Comparison of ENCODE assay signal across 8 cellular contexts in the genomic region with DNA sequence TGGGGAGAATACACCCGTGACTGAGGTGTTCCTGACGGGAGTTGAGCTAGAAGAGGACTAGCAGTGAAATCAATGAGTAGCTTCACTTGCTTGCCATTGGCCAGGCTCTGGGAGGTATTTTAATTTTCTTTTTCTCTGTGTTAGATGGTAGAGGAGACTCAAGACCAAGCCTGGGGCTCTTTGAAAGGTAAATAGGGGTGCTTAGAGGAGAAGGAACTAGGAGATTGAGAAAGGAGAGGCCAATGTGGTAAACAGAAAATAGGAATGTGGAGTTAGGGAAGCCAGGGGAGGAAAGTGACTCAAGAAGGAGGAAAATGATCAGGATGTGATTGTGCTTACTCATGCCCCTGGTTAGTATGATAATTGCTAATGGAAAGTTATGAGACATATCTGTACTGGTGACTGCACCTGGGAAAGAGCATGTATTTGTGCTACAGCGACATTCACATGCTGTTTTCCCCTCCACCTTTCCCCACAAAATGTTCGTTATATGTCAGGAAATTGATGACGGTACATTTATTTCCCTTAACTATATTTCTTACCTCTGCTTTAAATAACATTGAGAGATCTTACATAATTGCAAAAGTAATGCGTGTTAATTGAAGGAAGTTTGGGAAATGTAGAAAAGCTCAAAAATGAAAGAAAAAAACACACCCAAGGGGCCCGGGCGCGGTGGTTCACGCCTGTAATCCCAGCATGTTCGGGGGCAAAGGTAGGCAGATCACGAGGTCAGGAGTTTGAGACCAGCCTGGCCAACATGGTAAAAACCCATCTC. TPM values are rescaled to one million over a fixed set of nuclear protein-coding genes. Genes with fewer than 3 reads are reported as not detected.
A peak's percentile ranks its signal among the peaks of the same experiment; 100 is the strongest.
DNase-seq lines count a peak whose midpoint lies in the region; ATAC-seq and TF ChIP-seq lines count a peak whose summit lies in the region.

No MANE protein-coding gene starts in this region.

- no peak for TF ChIP-seq EP300 in stomach (IDR thresholded peaks at IDR 0.05)

- no peaks in the 10 kb centered on the region for H3K9me3 Mint-ChIP-seq in CD8-positive, alpha-beta T cell

- peak overlapping the region; percentile 66 for H3K4me3 Mint-ChIP-seq in CD8-positive, alpha-beta T cell

- H3K27ac ChIP-seq in CD8-positive, alpha-beta T cell (ENCODE audit: low read depth, low read length) = no peak overlapping the region
- H3K27ac ChIP-seq in stomach = no peak overlapping the region

- no peak for TF ChIP-seq POLR2A in stomach (IDR thresholded peaks at IDR 0.05)

- no peaks in the 10 kb centered on the region for H3K27me3 ChIP-seq in CD8-positive, alpha-beta T cell (ENCODE audit: insufficient read depth, low read length)
- no peaks in the 10 kb centered on the region for H3K27me3 ChIP-seq in stomach

- CTCF ChIA-PET in CD8-positive, alpha-beta T cell (lab: Charles Lee) = interaction anchor here (0.6 kb wide), 1 partner anchor 148 kb away, joined by 4 read pairs; no protein-coding TSS in a partner anchor

- TF ChIP-seq CTCF in CD8-positive, alpha-beta T cell (IDR thresholded peaks at IDR 0.05) = no peak
- TF ChIP-seq CTCF in choroid plexus epithelial cell (conservative IDR thresholded peaks at IDR 0.05; ENCODE audit: low read depth, low read length) = no peak
- no peak for TF ChIP-seq CTCF in stomach (IDR thresholded peaks at IDR 0.05)

- in situ Hi-C loops in KBM-7 (cut with MboI; ENCODE audit: low pct_unique_long_range_greater_than_20kb, low sequenced_read_pairs) = no loop called here

- POLR2A ChIA-PET in CD8-positive, alpha-beta T cell (lab: Charles Lee) = interaction anchor here (0.6 kb wide), 1 partner anchor 1299 kb away, joined by 3 read pairs; no protein-coding TSS in a partner anchor

- peaks cover 7% of the 10 kb centered on the region for H3K4me1 Mint-ChIP-seq in CD8-positive, alpha-beta T cell (ENCODE audit: low read depth)

- H3K9me3 ChIP-seq in CD8-positive, alpha-beta T cell (ENCODE audit: low read length) = no peaks in the 10 kb centered on the region
- no peaks in the 10 kb centered on the region for H3K9me3 ChIP-seq in stomach

- intact Hi-C loops in CD8-positive, alpha-beta T cell (cut with DNase I, micrococcal nuclease) = no loop called here
- intact Hi-C loops in stomach (cut with DNase I; ENCODE audit: low total_unique reads) = no loop called here

- no peak for ATAC-seq in CD8-positive, alpha-beta T cell
- peak; percentile 51 for ATAC-seq in GM21381 (IDR thresholded peaks at IDR 0.05; ENCODE audit: unreplicated experiment)
- no peak for ATAC-seq in HG03571 (IDR thresholded peaks at IDR 0.05; ENCODE audit: unreplicated experiment)

- DNase-seq in CD8-positive, alpha-beta T cell = no peak
- DNase-seq in KBM-7 (peak; percentile 17), choroid plexus epithelial cell (ENCODE audit: low read depth) (peak; percentile 42), stomach (no peak), dedifferentiated amniotic fluid mesenchymal stem cell (ENCODE audit: extremely low spot score) (no peak), COLO829 (ENCODE audit: low spot score) (no peak)

- no peak overlapping the region for H3K4me3 ChIP-seq in CD8-positive, alpha-beta T cell (ENCODE audit: low read depth, low read length)
- no peak overlapping the region for H3K4me3 ChIP-seq in choroid plexus epithelial cell (ENCODE audit: low read depth, low read length)
- H3K4me3 ChIP-seq in stomach = no peak overlapping the region

- no peak overlapping the region for H3K27ac Mint-ChIP-seq in CD8-positive, alpha-beta T cell

- no peaks in the 10 kb centered on the region for H3K4me1 ChIP-seq in CD8-positive, alpha-beta T cell (ENCODE audit: insufficient read depth, low read length)
- peaks cover 0 to 12% (median 2%) of the 10 kb centered on the region in 4 donors for H3K4me1 ChIP-seq in stomach

- WGBS in stomach, 5 donors = 67 to 84% (median 73%) methylated on average over 11 to 12 of the region's 12 CpGs

- H3K36me3 Mint-ChIP-seq in CD8-positive, alpha-beta T cell = no peaks in the 10 kb centered on the region

- H3K36me3 ChIP-seq in CD8-positive, alpha-beta T cell (ENCODE audit: insufficient read depth, low read length) = no peaks in the 10 kb centered on the region
- no peaks in the 10 kb centered on the region for H3K36me3 ChIP-seq in stomach

- no peaks in the 10 kb centered on the region for H3K27me3 Mint-ChIP-seq in CD8-positive, alpha-beta T cell (ENCODE audit: low read depth)

RNA-seq across cellular contexts. Expression of a gene that starts 16.9 kb away (rescaled TPM):
- total RNA-seq in CD8-positive, alpha-beta T cell = 10 to 100 TPM; 45.3 to 47.6 TPM
- 100 to 1,000 TPM in 2 of 5 donors, 10 to 100 TPM in 3; 63.0 to 156 (median 87.1) TPM for total RNA-seq in stomach
- 10 to 100 TPM in 1 of 3 donors, 1 to 10 TPM in 2; 7.3 to 13.6 (median 9.7) TPM for polyA plus RNA-seq in stomach

Comparison
In these comparisons a context has a peak if more than half of its experiments do, and no peak if none do; other contexts are left out.
1. DNase-seq: peak in KBM-7 (single experiment) and choroid plexus epithelial cell (single experiment); none in CD8-positive, alpha-beta T cell (0 of 7), stomach (single experiment), dedifferentiated amniotic fluid mesenchymal stem cell (single experiment) and COLO829 (single experiment).